Comparison of ENCODE assay signal across 13 cellular contexts in genomic region chr7:2002561-2003450, GRCh38.
DNase-seq lines count a peak whose midpoint lies in the region; ATAC-seq and TF ChIP-seq lines count a peak whose summit lies in the region.
"Had no signal": no experiment of that assay in that cellular context is flagged by ENCODE, and none has a peak within 500 bp of the region (broad histone marks: within the 10 kb centered on the region; RNA-seq: fewer than 3 reads in every experiment).

No MANE protein-coding gene starts in this region.

- no peak for TF ChIP-seq EP300 in sigmoid colon (IDR thresholded peaks at IDR 0.05)

- no peaks in the 10 kb centered on the region for H3K27me3 ChIP-seq in sigmoid colon

- H3K36me3 ChIP-seq in sigmoid colon: no peaks in the 10 kb centered on the region

- TF ChIP-seq POLR2A in sigmoid colon (IDR thresholded peaks at IDR 0.05): no peak

- H3K9me3 ChIP-seq in T-helper 17 cell (ENCODE audit: control insufficient read depth, low read length, poor library complexity, severe bottlenecking): no peaks in the 10 kb centered on the region
- no peaks in the 10 kb centered on the region for H3K9me3 ChIP-seq in sigmoid colon
- H3K9me3 ChIP-seq: SK-N-SH had no signal

- no peak for ATAC-seq in activated CD4-positive, CD25-positive, alpha-beta regulatory T cell treated with anti-CD3 and anti-CD28 coated beads, Interleukin-2, amount 50 U/mL, for 24 hours
- no peak for ATAC-seq in T-helper 17 cell
- ATAC-seq in HG03175 (IDR thresholded peaks at IDR 0.05; ENCODE audit: unreplicated experiment): no peak
- ATAC-seq: effector memory CD8-positive, alpha-beta T cell had no signal

- no peaks in the 10 kb centered on the region for H3K27me3 Mint-ChIP-seq in T-helper 17 cell
- H3K27me3 Mint-ChIP-seq: CD4-positive, alpha-beta T cell; effector memory CD8-positive, alpha-beta T cell had no signal

- peak; percentile 18 for DNase-seq in activated CD4-positive, CD25-positive, alpha-beta regulatory T cell treated with anti-CD3 and anti-CD28 coated beads, Interleukin-2, amount 50 U/mL, for 72 hours
- DNase-seq in T-helper 17 cell (peak in 1 of 3 donors; percentile 9), islet precursor cell (peak; percentile 44), sigmoid colon (peak; percentile 51), 8988T (no peak), ecto neural progenitor cell (ENCODE audit: low spot score) (no peak)
- DNase-seq: effector memory CD8-positive, alpha-beta T cell; NCI-H2227 treated with DMSO at 0.1 percent for 48 hours; nucleus accumbens; SK-N-SH had no signal

- TF ChIP-seq CTCF in sigmoid colon (IDR thresholded peaks at IDR 0.05): no peak

- peaks cover 11% of the 10 kb centered on the region for H3K4me1 Mint-ChIP-seq in T-helper 17 cell

- intact Hi-C loops in sigmoid colon (cut with DNase I): no loop called here

- H3K4me1 ChIP-seq in sigmoid colon: no peaks in the 10 kb centered on the region

- no peaks in the 10 kb centered on the region for H3K36me3 Mint-ChIP-seq in T-helper 17 cell (ENCODE audit: low read depth)

- WGBS in sigmoid colon, 2 donors: 87 to 91% methylated on average over 21 of the region's 21 CpGs

- H3K27ac Mint-ChIP-seq in T-helper 17 cell: peak overlapping the region; percentile 29
- H3K27ac Mint-ChIP-seq: CD4-positive, alpha-beta T cell had no signal

- no peak overlapping the region for H3K4me3 ChIP-seq in sigmoid colon

- no peak overlapping the region for H3K27ac ChIP-seq in sigmoid colon

- H3K4me3 Mint-ChIP-seq in T-helper 17 cell: no peak overlapping the region
- H3K4me3 Mint-ChIP-seq: CD4-positive, alpha-beta T cell; effector memory CD8-positive, alpha-beta T cell had no signal

Comparison
In these comparisons a context has a peak if more than half of its experiments do, and no peak if none do; other contexts are left out.
1. DNase-seq: peak in activated CD4-positive, CD25-positive, alpha-beta regulatory T cell treated with anti-CD3 and anti-CD28 coated beads, Interleukin-2, amount 50 U/mL, for 72 hours (single experiment), islet precursor cell (single experiment) and sigmoid colon (single experiment); none in 8988T (single experiment) and ecto neural progenitor cell (single experiment).